Comparison of ENCODE assay signal across 16 cellular contexts in genomic region chr10:125094111-125094705, GRCh38.
A peak's percentile ranks its signal among the peaks of the same experiment; 100 is the strongest.
DNase-seq lines count a peak whose midpoint lies in the region; ATAC-seq and TF ChIP-seq lines count a peak whose summit lies in the region.
"Had no signal": no experiment of that assay in that cellular context is flagged by ENCODE, and none has a peak within 500 bp of the region (broad histone marks: within the 10 kb centered on the region; RNA-seq: fewer than 3 reads in every experiment).

No MANE protein-coding gene starts in this region.

- no peaks in the 10 kb centered on the region for H3K9me3 Mint-ChIP-seq in brain
- H3K9me3 Mint-ChIP-seq in neural progenitor cell, result no peaks in the 10 kb centered on the region
- no peaks in the 10 kb centered on the region for H3K9me3 Mint-ChIP-seq in type B pancreatic cell
- H3K9me3 Mint-ChIP-seq in naive thymus-derived CD4-positive, alpha-beta T cell, result peaks cover 0 to 1% (median 0%) of the 10 kb centered on the region in 11 donors
- H3K9me3 Mint-ChIP-seq: activated CD4-positive, alpha-beta memory T cell treated with anti-CD3 and anti-CD28 coated beads for 36 hours; activated T-helper 2 cell treated with anti-CD3 and anti-CD28 coated beads, Interferon-gamma antibody, Interleukin-2, Interleukin-4, amounts not matched to agents 10 μg/mL and 5 μg/mL and 100 μg/mL, durations not matched to agents 14 hours and 24 hours and 36 hours had no signal

- no peak overlapping the region for H2AFZ ChIP-seq in neural progenitor cell (replicated peaks)

- no peak overlapping the region for H3K9ac ChIP-seq in neural progenitor cell

- CTCF ChIA-PET in naive thymus-derived CD4-positive, alpha-beta T cell (lab: Charles Lee), result no interaction called here

- ATAC-seq in naive thymus-derived CD4-positive, alpha-beta T cell, result no peak
- no peak for ATAC-seq in GM19395 (IDR thresholded peaks at IDR 0.05; ENCODE audit: unreplicated experiment)
- no peak for ATAC-seq in HG02970 (IDR thresholded peaks at IDR 0.05; ENCODE audit: low FRiP score, unreplicated experiment)
- ATAC-seq: left lobe of liver had no signal

- H3K4me1 ChIP-seq in left ventricle myocardium inferior, result peaks cover 77% of the 10 kb centered on the region
- peaks cover 17% of the 10 kb centered on the region for H3K4me1 ChIP-seq in neural progenitor cell
- no peaks in the 10 kb centered on the region for H3K4me1 ChIP-seq in naive thymus-derived CD4-positive, alpha-beta T cell (ENCODE audit: control insufficient read depth in 2 of 2, insufficient read depth in 2 of 2, low read length in 2 of 2)

- H3K4me3 Mint-ChIP-seq in brain, result peak overlapping the region in 2 of 5 experiments; percentile 11 to 33
- H3K4me3 Mint-ChIP-seq in neural progenitor cell, result no peak overlapping the region
- no peak overlapping the region for H3K4me3 Mint-ChIP-seq in type B pancreatic cell
- H3K4me3 Mint-ChIP-seq in naive thymus-derived CD4-positive, alpha-beta T cell, result no peak overlapping the region
- H3K4me3 Mint-ChIP-seq: activated CD4-positive, alpha-beta memory T cell treated with anti-CD3 and anti-CD28 coated beads for 36 hours had no signal

- H3K27me3 ChIP-seq in left ventricle myocardium inferior (ENCODE audit: low read depth) (no peaks in the 10 kb centered on the region), neural progenitor cell (no peaks in the 10 kb centered on the region)
- no peaks in the 10 kb centered on the region for H3K27me3 ChIP-seq in naive thymus-derived CD4-positive, alpha-beta T cell (ENCODE audit: control insufficient read depth in 2 of 2, insufficient read depth in 2 of 2, low read length in 2 of 2)
- H3K27me3 ChIP-seq: body of pancreas had no signal

- H3K4me3 ChIP-seq in left ventricle myocardium inferior, result peak overlapping the region; percentile 43
- no peak overlapping the region for H3K4me3 ChIP-seq in neural progenitor cell
- H3K4me3 ChIP-seq in naive thymus-derived CD4-positive, alpha-beta T cell (ENCODE audit: low read length), result no peak overlapping the region
- H3K4me3 ChIP-seq: body of pancreas had no signal

- H3K9me3 ChIP-seq in left ventricle myocardium inferior (replicated peaks) (no peaks in the 10 kb centered on the region), neural progenitor cell (ENCODE audit: low read depth) (no peaks in the 10 kb centered on the region)
- no peaks in the 10 kb centered on the region for H3K9me3 ChIP-seq in naive thymus-derived CD4-positive, alpha-beta T cell (ENCODE audit: control insufficient read depth in 2 of 3, low read length in 3 of 3)
- H3K9me3 ChIP-seq: body of pancreas had no signal

- H3K36me3 ChIP-seq in left ventricle myocardium inferior (no peaks in the 10 kb centered on the region), neural progenitor cell (no peaks in the 10 kb centered on the region)
- no peaks in the 10 kb centered on the region for H3K36me3 ChIP-seq in naive thymus-derived CD4-positive, alpha-beta T cell (ENCODE audit: control insufficient read depth in 2 of 3, insufficient read depth in 3 of 3, low read length in 3 of 3)

- H3K27me3 Mint-ChIP-seq in brain, result no peaks in the 10 kb centered on the region
- peaks cover 9% of the 10 kb centered on the region for H3K27me3 Mint-ChIP-seq in neural progenitor cell (ENCODE audit: insufficient read depth, low read depth)
- no peaks in the 10 kb centered on the region for H3K27me3 Mint-ChIP-seq in type B pancreatic cell
- H3K27me3 Mint-ChIP-seq in naive thymus-derived CD4-positive, alpha-beta T cell, result no peaks in the 10 kb centered on the region

- H3K79me2 ChIP-seq in neural progenitor cell (ENCODE audit: low read depth), result peaks cover 98% of the 10 kb centered on the region

- H3K27ac Mint-ChIP-seq in brain (peak overlapping the region in 4 of 5 experiments; percentile 70 to 89 (median 82)), neural progenitor cell (peak overlapping the region; percentile 78), type B pancreatic cell (peak overlapping the region; percentile 53)
- no peak overlapping the region for H3K27ac Mint-ChIP-seq in naive thymus-derived CD4-positive, alpha-beta T cell
- H3K27ac Mint-ChIP-seq: activated CD4-positive, alpha-beta memory T cell treated with anti-CD3 and anti-CD28 coated beads for 36 hours; activated T-helper 2 cell treated with anti-CD3 and anti-CD28 coated beads, Interferon-gamma antibody, Interleukin-2, Interleukin-4, amounts not matched to agents 10 μg/mL and 5 μg/mL and 100 μg/mL, durations not matched to agents 14 hours and 24 hours and 36 hours had no signal

- H3K36me3 Mint-ChIP-seq in brain (peaks cover 17% of the 10 kb centered on the region), neural progenitor cell (peaks cover 13% of the 10 kb centered on the region), type B pancreatic cell (peaks cover 29% of the 10 kb centered on the region)
- no peaks in the 10 kb centered on the region for H3K36me3 Mint-ChIP-seq in naive thymus-derived CD4-positive, alpha-beta T cell
- H3K36me3 Mint-ChIP-seq: activated CD4-positive, alpha-beta memory T cell treated with anti-CD3 and anti-CD28 coated beads for 36 hours had no signal

- H3K4me1 Mint-ChIP-seq in brain, result peaks cover 84% of the 10 kb centered on the region
- H3K4me1 Mint-ChIP-seq in neural progenitor cell, result peaks cover 47% of the 10 kb centered on the region
- H3K4me1 Mint-ChIP-seq in type B pancreatic cell (ENCODE audit: unreplicated experiment), result peaks cover 56% of the 10 kb centered on the region
- peaks cover 0 to 14% (median 0%) of the 10 kb centered on the region in 7 donors for H3K4me1 Mint-ChIP-seq in naive thymus-derived CD4-positive, alpha-beta T cell

- TF ChIP-seq CTCF in brain (conservative IDR thresholded peaks at IDR 0.05) (no peak), left ventricle myocardium inferior (IDR thresholded peaks at IDR 0.05; ENCODE audit: borderline replicate concordance) (no peak), neural progenitor cell (IDR thresholded peaks at IDR 0.05) (no peak), type B pancreatic cell (conservative IDR thresholded peaks at IDR 0.05) (no peak)

- H3K27ac ChIP-seq in left ventricle myocardium inferior (replicated peaks) (peak overlapping the region; percentile 79), neural progenitor cell (no peak overlapping the region), caudate nucleus (ENCODE audit: low read depth, low read length) (no peak overlapping the region)
- H3K27ac ChIP-seq in naive thymus-derived CD4-positive, alpha-beta T cell (ENCODE audit: low read depth, low read length), result no peak overlapping the region

- peaks cover 98% of the 10 kb centered on the region for H4K20me1 ChIP-seq in neural progenitor cell (ENCODE audit: low read depth)

- intact Hi-C loops in left ventricle myocardium inferior (cut with micrococcal nuclease), result no loop called here
- intact Hi-C loops in naive thymus-derived CD4-positive, alpha-beta T cell (cut with micrococcal nuclease), result no loop called here

- H3K4me2 ChIP-seq in neural progenitor cell, result no peak overlapping the region

- H3F3A ChIP-seq in neural progenitor cell (ENCODE audit: low read depth), result no peaks in the 10 kb centered on the region

- DNase-seq in left ventricle myocardium inferior (no peak), neural progenitor cell (ENCODE audit: low spot score) (peak; percentile 19), type B pancreatic cell (ENCODE audit: extremely low spot score, unreplicated experiment) (no peak), caudate nucleus (lab: John Stamatoyannopoulos, UW) (no peak)
- no peak for DNase-seq in naive thymus-derived CD4-positive, alpha-beta T cell
- DNase-seq: activated CD4-positive, alpha-beta memory T cell treated with anti-CD3 and anti-CD28 coated beads for 36 hours; DND-41; occipital lobe; SIG-M5; T-helper 9 cell had no signal

- POLR2A ChIA-PET in naive thymus-derived CD4-positive, alpha-beta T cell (lab: Charles Lee), result no interaction called here

Comparison
In these comparisons a context has a peak if more than half of its experiments do, and no peak if none do; other contexts are left out.
1. H3K27ac Mint-ChIP-seq: peak in brain (4 of 5), neural progenitor cell (single experiment) and type B pancreatic cell (single experiment); none in naive thymus-derived CD4-positive, alpha-beta T cell (0 of 9).